ENCODE assay signal across 26 cellular contexts in genomic region chr1:207000641-207001291, GRCh38. TPM values are rescaled to one million over a fixed set of nuclear protein-coding genes. Genes with fewer than 3 reads are reported as not detected.
"Had no signal": no experiment of that assay in that cellular context is flagged by ENCODE, and none has a peak within 500 bp of the region (broad histone marks: within the 10 kb centered on the region; RNA-seq: fewer than 3 reads in every experiment).

No MANE protein-coding gene starts in this region.

- H3K27me3 ChIP-seq: breast epithelium, MG63 had no signal

- H3K36me3 ChIP-seq: breast epithelium, MG63 had no signal

- H3K4me3 Mint-ChIP-seq: activated CD8-positive, alpha-beta T cell treated with anti-CD3 and anti-CD28 coated beads, Interleukin-2, amount 10 ng/mL, durations not matched to agents 7 days and 5 days; activated naive CD4-positive, alpha-beta T cell treated with anti-CD3 and anti-CD28 coated beads, Interleukin-2, amount 50 U/mL, for 24 hours; activated T-cell treated with anti-CD3 and anti-CD28 coated beads, Interleukin-2, amount 50 U/mL, for 24 hours; activated T-helper 1 cell treated with anti-CD3 and anti-CD28 coated beads, Interleukin-12 subunit alpha, Interleukin-12 subunit beta, Interleukin-2, Interleukin-4 antibody, amounts not matched to agents 30 ng/mL and 10 ng/mL and 1 ng/mL, durations not matched to agents 14 hours and 24 hours and 36 hours; T-helper 1 cell treated with Interleukin-12 subunit alpha and Interleukin-12 subunit beta and Interleukin-4 antibody, amounts not matched to agents 30 μg/mL and 1 μg/mL, for 36 hours; WTC11 had no signal

- H3K4me1 ChIP-seq: breast epithelium had no signal

- H3K36me3 Mint-ChIP-seq: activated naive CD4-positive, alpha-beta T cell treated with anti-CD3 and anti-CD28 coated beads, Interleukin-2, amount 50 U/mL, for 24 hours; WTC11 had no signal

- H3K4me3 ChIP-seq: breast epithelium, MG63 had no signal

- DNase-seq: activated CD4-positive, alpha-beta T cell treated with anti-CD3 and anti-CD28 coated beads for 48 hours; activated CD4-positive, alpha-beta T cell treated with anti-CD3 and anti-CD28 coated beads, Interleukin-2, amount 50 U/mL, for 4 hours; activated CD4-positive, CD25-positive, alpha-beta regulatory T cell treated with anti-CD3 and anti-CD28 coated beads, Interleukin-2, amount 50 U/mL, for 72 hours; activated CD8-positive, alpha-beta T cell treated with anti-CD3 and anti-CD28 coated beads, Interleukin-2, amount 10 ng/mL, durations not matched to agents 7 days and 5 days; activated effector memory CD4-positive, alpha-beta T cell treated with Interleukin-2 at 50 U/mL for 16 hours; activated naive CD4-positive, alpha-beta T cell; activated T-cell treated with anti-CD3 and anti-CD28 coated beads, Interleukin-2, amount 50 U/mL, for 24 hours; aorta; caudate nucleus; MG63; MV-4-11; NCI-H1105; NCI-H1436 treated with DMSO at 0.1 percent for 48 hours; NCI-H187; NCI-H2081; NCI-H510A treated with DMSO at 0.1 percent for 48 hours; NCI-H69; NK-92 treated with Interleukin-12 subunit alpha and Interleukin-12 subunit beta, amount 100 ng/mL, for 24 hours; SHP77 had no signal

- H3K27ac Mint-ChIP-seq: activated CD8-positive, alpha-beta T cell treated with anti-CD3 and anti-CD28 coated beads, Interleukin-2, amount 10 ng/mL, durations not matched to agents 7 days and 5 days; activated naive CD4-positive, alpha-beta T cell treated with anti-CD3 and anti-CD28 coated beads, Interleukin-2, amount 50 U/mL, for 24 hours; activated T-cell treated with anti-CD3 and anti-CD28 coated beads, Interleukin-2, amount 50 U/mL, for 24 hours; activated T-helper 1 cell treated with anti-CD3 and anti-CD28 coated beads, Interleukin-12 subunit alpha, Interleukin-12 subunit beta, Interleukin-2, Interleukin-4 antibody, amounts not matched to agents 30 ng/mL and 10 ng/mL and 1 ng/mL, durations not matched to agents 14 hours and 24 hours and 36 hours; T-helper 1 cell treated with Interleukin-12 subunit alpha and Interleukin-12 subunit beta and Interleukin-4 antibody, amounts not matched to agents 30 μg/mL and 1 μg/mL, for 36 hours; WTC11 had no signal

- H3K9me3 ChIP-seq: breast epithelium, MG63 had no signal

- ATAC-seq: activated CD8-positive, alpha-beta T cell treated with anti-CD3 and anti-CD28 coated beads, Interleukin-2, amount 10 ng/mL, durations not matched to agents 7 days and 5 days; WTC11 had no signal

- H3K9me3 Mint-ChIP-seq: activated naive CD4-positive, alpha-beta T cell treated with anti-CD3 and anti-CD28 coated beads, Interleukin-2, amount 50 U/mL, for 24 hours; activated T-cell treated with anti-CD3 and anti-CD28 coated beads, Interleukin-2, amount 50 U/mL, for 24 hours; activated T-helper 1 cell treated with anti-CD3 and anti-CD28 coated beads, Interleukin-12 subunit alpha, Interleukin-12 subunit beta, Interleukin-2, Interleukin-4 antibody, amounts not matched to agents 30 ng/mL and 10 ng/mL and 1 ng/mL, durations not matched to agents 14 hours and 24 hours and 36 hours; T-helper 1 cell treated with Interleukin-12 subunit alpha and Interleukin-12 subunit beta and Interleukin-4 antibody, amounts not matched to agents 30 μg/mL and 1 μg/mL, for 36 hours; WTC11 had no signal

RNA-seq across cellular contexts. Expression of gene FCAMR, which starts 30.5 kb away (rescaled TPM):
- total RNA-seq: activated CD8-positive, alpha-beta T cell treated with anti-CD3 and anti-CD28 coated beads, Interleukin-2, amount 10 ng/mL, durations not matched to agents 7 days and 5 days; activated T-helper 1 cell treated with anti-CD3 and anti-CD28 coated beads, Interleukin-12 subunit alpha, Interleukin-12 subunit beta, Interleukin-2, Interleukin-4 antibody, amounts not matched to agents 30 ng/mL and 10 ng/mL and 1 ng/mL, durations not matched to agents 14 hours and 24 hours and 36 hours; aorta; breast epithelium; cerebellum; SK-MEL-5; WTC11 had no signal
- polyA plus RNA-seq: aorta had no signal

RNA-seq across cellular contexts. Expression of gene C1orf116, which starts 31.8 kb away (rescaled TPM):
- total RNA-seq: activated CD8-positive, alpha-beta T cell treated with anti-CD3 and anti-CD28 coated beads, Interleukin-2, amount 10 ng/mL, durations not matched to agents 7 days and 5 days; activated T-helper 1 cell treated with anti-CD3 and anti-CD28 coated beads, Interleukin-12 subunit alpha, Interleukin-12 subunit beta, Interleukin-2, Interleukin-4 antibody, amounts not matched to agents 30 ng/mL and 10 ng/mL and 1 ng/mL, durations not matched to agents 14 hours and 24 hours and 36 hours had no signal

RNA-seq across cellular contexts. Expression of gene PIGR, which starts 54.5 kb away (rescaled TPM):
- total RNA-seq: activated CD8-positive, alpha-beta T cell treated with anti-CD3 and anti-CD28 coated beads, Interleukin-2, amount 10 ng/mL, durations not matched to agents 7 days and 5 days; activated T-helper 1 cell treated with anti-CD3 and anti-CD28 coated beads, Interleukin-12 subunit alpha, Interleukin-12 subunit beta, Interleukin-2, Interleukin-4 antibody, amounts not matched to agents 30 ng/mL and 10 ng/mL and 1 ng/mL, durations not matched to agents 14 hours and 24 hours and 36 hours; SK-MEL-5 had no signal
